ENCODE assay signal across 16 cellular contexts in genomic region chr3:195891431-195892104, GRCh38. TPM values are rescaled to one million over a fixed set of nuclear protein-coding genes. Genes with fewer than 3 reads are reported as not detected.
DNase-seq lines count a peak whose midpoint lies in the region; ATAC-seq and TF ChIP-seq lines count a peak whose summit lies in the region.
"Had no signal": no experiment of that assay in that cellular context is flagged by ENCODE, and none has a peak within 500 bp of the region (broad histone marks: within the 10 kb centered on the region; RNA-seq: fewer than 3 reads in every experiment).

No MANE protein-coding gene starts in this region.

- H3K4me3 ChIP-seq in NT2/D1 (ENCODE audit: insufficient read length, low read depth) (no peak overlapping the region), right lobe of liver (peak overlapping the region in 2 of 3 donors; percentile 27 to 49)

- TF ChIP-seq CTCF in chondrocyte (IDR thresholded peaks at IDR 0.05) (no peak), right lobe of liver (IDR thresholded peaks at IDR 0.05) (no peak)

- intact Hi-C loops in right lobe of liver (cut with DNase I): loop anchor here in 1 of 2 donors (5.0 kb wide), 1 partner anchor 34 kb away; no protein-coding TSS in a partner anchor

- no peak for DNase-seq in NT2/D1 (ENCODE audit: low read depth, low spot score)
- DNase-seq in chondrocyte (ENCODE audit: low spot score): no peak
- no peak for DNase-seq in right lobe of liver
- no peak for DNase-seq in stimulated activated effector memory CD8-positive, alpha-beta T cell treated with anti-CD3 and anti-CD28 coated beads, Interleukin-12 subunit alpha, Interleukin-12 subunit beta, amount 100 ng/mL, for 72 hours (ENCODE audit: low spot score in 2 of 2)
- DNase-seq in islet precursor cell: no peak
- DNase-seq in NCI-H748 (lab: John Stamatoyannopoulos, UW; ENCODE audit: unreplicated experiment): no peak
- DNase-seq in NCI-H446 (lab: John Stamatoyannopoulos, UW): no peak
- DNase-seq: activated CD8-positive, alpha-beta memory T cell treated with anti-CD3 and anti-CD28 coated beads for 24 hours; activated naive CD4-positive, alpha-beta T cell; CD8-positive, alpha-beta memory T cell; Karpas-422; NCI-H2029 treated with DMSO at 0.1 percent for 48 hours; stimulated activated naive CD4-positive, alpha-beta T cell had no signal

- ATAC-seq in right lobe of liver (no peak), GM19467 (IDR thresholded peaks at IDR 0.05; ENCODE audit: unreplicated experiment) (no peak)
- no peak for ATAC-seq in stimulated activated effector memory CD8-positive, alpha-beta T cell treated with anti-CD3 and anti-CD28 coated beads, Interleukin-12 subunit alpha, Interleukin-12 subunit beta, amount 100 ng/mL, for 72 hours

- peaks cover 54% of the 10 kb centered on the region for H3K4me1 ChIP-seq in NT2/D1 (ENCODE audit: insufficient read depth, insufficient read length)
- H3K4me1 ChIP-seq in right lobe of liver: peaks cover 0 to 55% (median 20%) of the 10 kb centered on the region in 4 donors

- no peak for TF ChIP-seq POLR2A in right lobe of liver (IDR thresholded peaks at IDR 0.05)

- H3K9ac ChIP-seq in NT2/D1 (ENCODE audit: insufficient read length, low read depth): peak overlapping the region; percentile 61

- H3K27ac ChIP-seq in right lobe of liver: no peak overlapping the region
- H3K27ac ChIP-seq: epithelial cell of prostate had no signal

- H3K4me1 Mint-ChIP-seq in chondrocyte (ENCODE audit: low read depth): peaks cover 52% of the 10 kb centered on the region
- peaks cover 31% of the 10 kb centered on the region for H3K4me1 Mint-ChIP-seq in stimulated activated effector memory CD8-positive, alpha-beta T cell treated with anti-CD3 and anti-CD28 coated beads, Interleukin-12 subunit alpha, Interleukin-12 subunit beta, amount 100 ng/mL, for 72 hours

- H3K27ac Mint-ChIP-seq in chondrocyte (ENCODE audit: unreplicated experiment): no peak overlapping the region
- H3K27ac Mint-ChIP-seq in stimulated activated effector memory CD8-positive, alpha-beta T cell treated with anti-CD3 and anti-CD28 coated beads, Interleukin-12 subunit alpha, Interleukin-12 subunit beta, amount 100 ng/mL, for 72 hours: peak overlapping the region; percentile 37
- H3K27ac Mint-ChIP-seq: progenitor cell of endocrine pancreas had no signal

- no peaks in the 10 kb centered on the region for H3K27me3 ChIP-seq in NT2/D1 (ENCODE audit: insufficient read depth, insufficient read length)
- H3K27me3 ChIP-seq in right lobe of liver: no peaks in the 10 kb centered on the region

- H3K4me3 Mint-ChIP-seq in chondrocyte (ENCODE audit: unreplicated experiment): peak overlapping the region; percentile 61
- H3K4me3 Mint-ChIP-seq in stimulated activated effector memory CD8-positive, alpha-beta T cell treated with anti-CD3 and anti-CD28 coated beads, Interleukin-12 subunit alpha, Interleukin-12 subunit beta, amount 100 ng/mL, for 72 hours: no peak overlapping the region
- H3K4me3 Mint-ChIP-seq: CD8-positive, alpha-beta memory T cell had no signal

- H3K9me3 ChIP-seq in NT2/D1 (ENCODE audit: insufficient read depth, low read length) (no peaks in the 10 kb centered on the region), right lobe of liver (no peaks in the 10 kb centered on the region)

- H3K36me3 Mint-ChIP-seq in chondrocyte (ENCODE audit: low read depth): peaks cover 3% of the 10 kb centered on the region
- peaks cover 46% of the 10 kb centered on the region for H3K36me3 Mint-ChIP-seq in stimulated activated effector memory CD8-positive, alpha-beta T cell treated with anti-CD3 and anti-CD28 coated beads, Interleukin-12 subunit alpha, Interleukin-12 subunit beta, amount 100 ng/mL, for 72 hours

- H3K9me3 Mint-ChIP-seq in chondrocyte (ENCODE audit: low read depth): no peaks in the 10 kb centered on the region
- H3K9me3 Mint-ChIP-seq in stimulated activated effector memory CD8-positive, alpha-beta T cell treated with anti-CD3 and anti-CD28 coated beads, Interleukin-12 subunit alpha, Interleukin-12 subunit beta, amount 100 ng/mL, for 72 hours: no peaks in the 10 kb centered on the region
- H3K9me3 Mint-ChIP-seq: CD8-positive, alpha-beta memory T cell had no signal

- WGBS in right lobe of liver (ENCODE audit: insufficient coverage, low coverage, low lambda C conversion rate, missing lambda C conversion rate): 54% methylated on average over 11 of the region's 19 CpGs

- H3K36me3 ChIP-seq in NT2/D1 (ENCODE audit: insufficient read depth, insufficient read length, low read length) (peaks cover 24% of the 10 kb centered on the region), right lobe of liver (no peaks in the 10 kb centered on the region)

- H3K27me3 Mint-ChIP-seq in chondrocyte (ENCODE audit: low read depth): no peaks in the 10 kb centered on the region
- H3K27me3 Mint-ChIP-seq: CD8-positive, alpha-beta memory T cell; progenitor cell of endocrine pancreas had no signal

RNA-seq across cellular contexts. Expression of gene TNK2, which starts 16.8 kb away (rescaled TPM):
- total RNA-seq in chondrocyte: 35.5 to 39.8 TPM (median 38.6 TPM) in 3 replicates
- 10 to 100 TPM; 12.6 to 52.5 (median 25.3) TPM for total RNA-seq in right lobe of liver
